ENCODE assay signal across 15 cellular contexts in the genomic region with DNA sequence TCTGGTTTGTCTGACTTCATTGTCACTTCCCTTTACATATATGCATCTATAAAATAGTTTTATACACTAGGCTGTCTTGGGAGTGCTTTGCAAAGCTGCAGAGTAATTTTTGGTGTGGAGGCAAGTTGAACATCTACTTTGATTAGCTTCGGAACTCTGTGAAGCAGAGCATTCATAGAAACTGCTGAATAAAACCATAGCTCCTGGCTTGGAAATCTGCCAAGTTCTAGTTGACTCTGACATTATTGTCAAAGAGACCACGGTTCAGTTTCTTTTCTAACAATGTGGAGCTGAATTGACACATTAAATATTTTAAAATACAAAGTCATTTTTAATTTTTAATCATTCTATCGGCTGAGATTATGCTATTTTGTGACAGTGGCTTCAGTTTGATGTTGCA.
DNase-seq lines count a peak whose midpoint lies in the region; ATAC-seq and TF ChIP-seq lines count a peak whose summit lies in the region.
"Had no signal": no experiment of that assay in that cellular context is flagged by ENCODE, and none has a peak within 500 bp of the region (broad histone marks: within the 10 kb centered on the region; RNA-seq: fewer than 3 reads in every experiment).

No MANE protein-coding gene starts in this region.

- H3K9me2 ChIP-seq in MM.1S (replicated peaks; ENCODE audit: insufficient read depth, low read length): no peaks in the 10 kb centered on the region

- peaks cover 31% of the 10 kb centered on the region for H3K4me1 ChIP-seq in BE2C
- H3K4me1 ChIP-seq in MM.1S (ENCODE audit: low read length): no peaks in the 10 kb centered on the region
- H3K4me1 ChIP-seq: sigmoid colon had no signal

- no peak overlapping the region for H2AFZ ChIP-seq in MM.1S (ENCODE audit: low read length)

- intact Hi-C loops in Right ventricle myocardium superior (cut with DNase I): no loop called here

- DNase-seq in BE2C (peak; percentile 61), MM.1S (peak; percentile 69), NCI-H69 (lab: John Stamatoyannopoulos, UW) (peak; percentile 87), glomerular endothelial cell (ENCODE audit: extremely low read depth, low read depth, low spot score) (peak; percentile 23), RWPE1 (ENCODE audit: low spot score) (no peak), Right ventricle myocardium superior (no peak)
- DNase-seq: activated T-cell treated with anti-CD3 and anti-CD28 coated beads, Interleukin-2, amount 50 U/mL, for 48 hours; cerebellar nuclear complex; DMS79; immature natural killer cell; NCI-H146; sigmoid colon; trophoblast cell had no signal

- no peak overlapping the region for H3K9ac ChIP-seq in MM.1S (ENCODE audit: low read length)

- H3F3A ChIP-seq in MM.1S (ENCODE audit: insufficient read depth, low read length): no peaks in the 10 kb centered on the region

- ATAC-seq in GM18520 (IDR thresholded peaks at IDR 0.05; ENCODE audit: unreplicated experiment) (no peak), Right ventricle myocardium superior (ENCODE audit: poor library complexity) (no peak), GM21526 (IDR thresholded peaks at IDR 0.05; ENCODE audit: low FRiP score, unreplicated experiment) (no peak)

- CTCF ChIA-PET in RWPE1 (lab: Yijun Ruan, JAX): interaction anchor here (0.8 kb wide), 1 partner anchor 456 kb away, joined by 3 read pairs; no protein-coding TSS in a partner anchor

- no peaks in the 10 kb centered on the region for H4K20me1 ChIP-seq in MM.1S (ENCODE audit: insufficient read depth, low read length)

- H3K79me2 ChIP-seq in MM.1S (ENCODE audit: low read length): no peaks in the 10 kb centered on the region

- peak overlapping the region; percentile 21; the same call in 1 of the 2 replicates for H3K27ac ChIP-seq in MM.1S (ENCODE audit: low read length)
- H3K27ac ChIP-seq in RWPE1: no peak overlapping the region
- H3K27ac ChIP-seq: sigmoid colon had no signal

- peak overlapping the region; percentile 34 for H3K4me3 ChIP-seq in BE2C (ENCODE audit: low read depth, low read length)
- no peak overlapping the region for H3K4me3 ChIP-seq in MM.1S (ENCODE audit: low read length)
- H3K4me3 ChIP-seq: sigmoid colon had no signal

- POLR2A ChIA-PET in RWPE1 (lab: Yijun Ruan, JAX; ENCODE audit: low non-redundant PET): no interaction called here

- peak overlapping the region; percentile 32; the same call in 1 of the 2 replicates for H3K4me2 ChIP-seq in MM.1S (ENCODE audit: low read depth, low read length)

- H3K27me3 ChIP-seq in BE2C: no peaks in the 10 kb centered on the region
- H3K27me3 ChIP-seq in MM.1S (replicated peaks; ENCODE audit: insufficient read depth, low read length): no peaks in the 10 kb centered on the region
- H3K27me3 ChIP-seq: sigmoid colon had no signal

- TF ChIP-seq CTCF in BE2C (IDR thresholded peaks at IDR 0.05; ENCODE audit: low read depth, low read length) (no peak), MM.1S (IDR thresholded peaks at IDR 0.05; ENCODE audit: low read length) (no peak), RWPE1 (conservative IDR thresholded peaks at IDR 0.05; ENCODE audit: low read depth) (no peak)

- H3K9me3 ChIP-seq in BE2C (no peaks in the 10 kb centered on the region), MM.1S (replicated peaks; ENCODE audit: insufficient read depth, low read length) (no peaks in the 10 kb centered on the region)
- H3K9me3 ChIP-seq: sigmoid colon had no signal

- H3K36me3 ChIP-seq in BE2C: no peaks in the 10 kb centered on the region
- no peaks in the 10 kb centered on the region for H3K36me3 ChIP-seq in MM.1S (replicated peaks; ENCODE audit: insufficient read depth, low read length)
- H3K36me3 ChIP-seq: sigmoid colon had no signal

Comparison
In these comparisons a context has a peak if more than half of its experiments do, and no peak if none do; other contexts are left out.
1. DNase-seq: peak in BE2C (single experiment), MM.1S (single experiment), NCI-H69 (single experiment) and glomerular endothelial cell (single experiment); none in RWPE1 (single experiment) and Right ventricle myocardium superior (single experiment).